In the genomic region with DNA sequence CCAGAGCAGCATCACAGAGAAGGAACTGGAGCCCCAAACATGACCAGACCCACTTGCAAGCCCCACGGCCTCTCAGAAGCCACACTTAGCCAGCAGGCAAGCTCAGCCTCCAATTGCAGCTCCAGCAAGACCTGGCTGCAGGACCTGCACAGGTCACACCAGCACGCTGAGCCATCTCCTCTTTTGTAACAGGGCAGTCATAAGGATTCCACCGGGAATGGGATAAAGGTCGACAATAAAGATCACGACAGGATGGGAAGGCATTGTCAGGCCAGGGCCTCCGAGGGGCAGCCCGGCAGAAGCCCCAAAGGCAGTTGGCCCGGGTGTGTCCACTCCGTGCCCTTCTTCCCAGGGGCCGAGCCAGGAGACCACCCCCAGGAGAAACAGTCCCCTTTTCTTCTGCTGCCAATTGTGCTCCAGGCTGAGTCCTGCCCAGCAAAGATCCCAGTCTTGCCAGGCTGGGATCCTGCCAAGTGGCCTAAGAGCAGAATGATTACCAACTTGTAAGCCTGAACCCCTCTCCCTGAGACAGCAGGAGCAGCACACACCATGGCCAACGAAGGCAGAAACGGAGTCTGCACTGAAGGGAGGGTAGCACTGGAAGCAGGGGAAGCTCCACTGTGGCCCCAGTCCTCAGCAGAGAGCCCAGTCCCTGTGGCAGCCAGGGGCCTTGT, we compare ENCODE assay signal across 1 cellular context.
A peak's percentile ranks its signal among the peaks of the same experiment; 100 is the strongest.
TF ChIP-seq lines count a peak whose summit lies in the region.

No MANE protein-coding gene starts in this region.

TF ChIP-seq in K562, 482 proteins besides CTCF, POLR2A, EP300 and RAD21:
- TF ChIP-seq C11orf30 (IDR thresholded peaks at IDR 0.05; ENCODE audit: low read depth) (peak; percentile 51; the same call in 1 of the 2 replicates), NR3C1 (CRISPR knock-in tag; IDR thresholded peaks at IDR 0.05) (no peak), ZNF316 (IDR thresholded peaks at IDR 0.05) (0 out of 2 replicates have a peak, but pooled peaks have one; percentile 18), ZNF699 (CRISPR knock-in tag; IDR thresholded peaks at IDR 0.05; ENCODE audit: insufficient replicate concordance) (no peak), MAFG (tag; conservative IDR thresholded peaks at IDR 0.05) (0 out of 2 replicates have a peak, but pooled peaks have one; percentile 20)
- TF ChIP-seq, protein P1, sequence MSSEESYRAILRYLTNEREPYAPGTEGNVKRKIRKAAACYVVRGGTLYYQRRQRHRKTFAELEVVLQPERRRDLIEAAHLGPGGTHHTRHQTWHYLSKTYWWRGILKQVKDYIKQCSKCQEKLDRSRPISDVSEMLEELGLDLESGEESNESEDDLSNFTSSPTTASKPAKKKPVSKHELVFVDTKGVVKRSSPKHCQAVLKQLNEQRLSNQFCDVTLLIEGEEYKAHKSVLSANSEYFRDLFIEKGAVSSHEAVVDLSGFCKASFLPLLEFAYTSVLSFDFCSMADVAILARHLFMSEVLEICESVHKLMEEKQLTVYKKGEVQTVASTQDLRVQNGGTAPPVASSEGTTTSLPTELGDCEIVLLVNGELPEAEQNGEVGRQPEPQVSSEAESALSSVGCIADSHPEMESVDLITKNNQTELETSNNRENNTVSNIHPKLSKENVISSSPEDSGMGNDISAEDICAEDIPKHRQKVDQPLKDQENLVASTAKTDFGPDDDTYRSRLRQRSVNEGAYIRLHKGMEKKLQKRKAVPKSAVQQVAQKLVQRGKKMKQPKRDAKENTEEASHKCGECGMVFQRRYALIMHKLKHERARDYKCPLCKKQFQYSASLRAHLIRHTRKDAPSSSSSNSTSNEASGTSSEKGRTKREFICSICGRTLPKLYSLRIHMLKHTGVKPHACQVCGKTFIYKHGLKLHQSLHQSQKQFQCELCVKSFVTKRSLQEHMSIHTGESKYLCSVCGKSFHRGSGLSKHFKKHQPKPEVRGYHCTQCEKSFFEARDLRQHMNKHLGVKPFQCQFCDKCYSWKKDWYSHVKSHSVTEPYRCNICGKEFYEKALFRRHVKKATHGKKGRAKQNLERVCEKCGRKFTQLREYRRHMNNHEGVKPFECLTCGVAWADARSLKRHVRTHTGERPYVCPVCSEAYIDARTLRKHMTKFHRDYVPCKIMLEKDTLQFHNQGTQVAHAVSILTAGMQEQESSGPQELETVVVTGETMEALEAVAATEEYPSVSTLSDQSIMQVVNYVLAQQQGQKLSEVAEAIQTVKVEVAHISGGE (CRISPR knock-in tag; IDR thresholded peaks at IDR 0.05), result no peak
